ENCODE assay signal across 9 cellular contexts in genomic region chr11:115368616-115369015, GRCh38.
"Had no signal": no experiment of that assay in that cellular context is flagged by ENCODE, and none has a peak within 500 bp of the region (broad histone marks: within the 10 kb centered on the region; RNA-seq: fewer than 3 reads in every experiment).

No MANE protein-coding gene starts in this region.

- H3K4me1 Mint-ChIP-seq: IgD-negative memory B cell had no signal

- H3K27ac ChIP-seq: GM23248, HL-60 had no signal

- H3K36me3 Mint-ChIP-seq: IgD-negative memory B cell had no signal

- H3K4me3 ChIP-seq: GM23248, HAP-1 had no signal

- H3K27ac Mint-ChIP-seq: HFFc6, IgD-negative memory B cell had no signal

- H3K4me3 Mint-ChIP-seq: HFFc6, IgD-negative memory B cell had no signal

- H3K9me3 ChIP-seq: HAP-1 had no signal

- DNase-seq: GM23248, GOT3, H7, HFFc6 had no signal

- H3K9me3 Mint-ChIP-seq: IgD-negative memory B cell had no signal

- ATAC-seq: HCT116, HepG2 had no signal

- H3K36me3 ChIP-seq: HAP-1 had no signal
